Comparison of ENCODE assay signal across 8 cellular contexts in the genomic region with DNA sequence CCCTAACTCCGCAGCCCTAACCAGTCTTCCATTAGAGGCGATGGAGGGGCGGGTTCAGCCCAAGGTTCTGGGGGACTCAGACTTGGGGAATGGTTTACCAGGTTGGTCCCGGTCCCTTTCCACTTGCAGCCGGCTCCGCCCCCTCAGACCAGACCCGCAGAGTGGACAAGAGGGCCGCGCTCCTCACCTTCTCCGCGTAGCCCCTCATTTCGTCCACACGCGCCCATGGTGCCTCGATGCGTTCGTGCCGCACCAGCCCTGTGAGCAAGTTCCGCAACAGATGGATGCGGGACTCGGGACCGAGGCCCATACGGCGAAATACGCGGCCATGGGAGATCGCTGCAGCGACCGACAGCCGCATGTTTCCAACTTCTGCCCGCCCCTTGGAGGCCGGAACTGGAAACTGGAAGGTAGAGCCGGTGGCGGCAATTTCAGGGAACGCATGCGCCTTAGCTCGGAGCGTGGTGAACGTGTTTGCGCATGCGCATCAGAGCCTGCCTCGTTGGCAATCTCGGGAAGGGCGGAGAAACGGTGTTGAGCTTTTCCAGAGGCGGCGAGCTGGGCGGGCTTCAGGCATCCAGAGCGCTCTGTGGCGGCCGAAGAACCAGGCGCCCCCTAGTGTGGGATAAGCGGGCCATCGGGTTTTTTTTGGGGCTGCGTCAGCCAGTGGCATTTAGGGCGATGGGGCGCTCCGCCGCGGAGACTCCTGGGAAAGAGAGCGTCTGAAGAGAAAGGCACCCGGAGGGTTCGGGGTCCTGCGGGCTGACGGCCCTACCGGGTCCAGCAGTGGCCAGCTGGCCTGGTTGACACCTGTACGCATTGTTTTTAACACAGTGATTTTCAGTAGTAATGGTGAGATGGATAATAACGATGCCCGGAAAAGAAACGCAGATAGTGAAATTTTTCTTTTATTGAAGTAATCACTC. TPM values are rescaled to one million over a fixed set of nuclear protein-coding genes. Genes with fewer than 3 reads are reported as not detected.
A peak's percentile ranks its signal among the peaks of the same experiment; 100 is the strongest.
DNase-seq lines count a peak whose midpoint lies in the region; ATAC-seq, FAIRE-seq and TF ChIP-seq lines count a peak whose summit lies in the region.

A gene (minus strand): TSS at position 405 of the 926 bp plus-strand sequence. CDS start 44 bp downstream, at position 361.

- peaks cover 10 to 35% of the 10 kb centered on the region in 2 donors for H3K36me3 Mint-ChIP-seq in CD4-positive, alpha-beta memory T cell

- H3K4me3 Mint-ChIP-seq in CD4-positive, alpha-beta memory T cell, result peak within 1 kb of the TSS; percentile 97 to 99 (median 98)

- no peaks in the 10 kb centered on the region for H3K27me3 Mint-ChIP-seq in CD4-positive, alpha-beta memory T cell

- in situ Hi-C loops in HepG2 (cut with HindIII; ENCODE audit: extremely low pct_ligation_motif_present, low pct_unique_long_range_greater_than_20kb), result loop anchor here (5.0 kb wide), 1 partner anchor 136 kb away; no protein-coding TSS in a partner anchor

- TF ChIP-seq RAD21 in HepG2 (CRISPR knock-in tag; IDR thresholded peaks at IDR 0.05), result peak; percentile 83

- TF ChIP-seq EP300 in HepG2 (IDR thresholded peaks at IDR 0.05; ENCODE audit: low read depth in 2 of 2, low read length in 2 of 2) (peak; percentile 17 to 27; a peak in 1 of 4 replicates), HepG2 (CRISPR knock-in tag; IDR thresholded peaks at IDR 0.05; ENCODE audit: borderline replicate concordance) (peak; percentile 10; the same call in 1 of the 2 replicates)

- no peaks in the 10 kb centered on the region for H3K27me3 ChIP-seq in CD4-positive, alpha-beta memory T cell (ENCODE audit: insufficient read depth, low read length)
- peaks cover 0 to 9% of the 10 kb centered on the region in 2 experiments; a peak in 2 of 5 replicates for H3K27me3 ChIP-seq in HepG2 (ENCODE audit: control insufficient read depth in 1 of 2, insufficient read depth in 2 of 2, low read length in 2 of 2)

- peaks cover 26% of the 10 kb centered on the region for H3K4me1 ChIP-seq in CD4-positive, alpha-beta memory T cell (ENCODE audit: insufficient read depth, low read length)
- H3K4me1 ChIP-seq in HepG2 (ENCODE audit: insufficient read depth, low read length), result peaks cover 18% of the 10 kb centered on the region

- peak; percentile 92 for ATAC-seq in GM19438 (IDR thresholded peaks at IDR 0.05; ENCODE audit: low read depth, unreplicated experiment)
- ATAC-seq in HG03575 (IDR thresholded peaks at IDR 0.05; ENCODE audit: extremely low read depth, insufficient number of reproducible peaks, low FRiP score, unreplicated experiment), result peak; percentile 73
- ATAC-seq in HepG2, result peak; percentile 94

- peak within 1 kb of the TSS; percentile 81 for H3K27ac ChIP-seq in CD4-positive, alpha-beta memory T cell (ENCODE audit: low read depth, low read length)
- peak within 1 kb of the TSS; percentile 77 for H3K27ac ChIP-seq in HepG2 (ENCODE audit: extremely low read length, insufficient read depth, low read length)

- peak within 1 kb of the TSS; percentile 95 to 100 (median 99) for H3K27ac Mint-ChIP-seq in CD4-positive, alpha-beta memory T cell

- peak; percentile 99 to 100 (median 100) for DNase-seq in CD4-positive, alpha-beta memory T cell
- DNase-seq in NCI-H82 (lab: John Stamatoyannopoulos, UW), result peak; percentile 99
- peak; percentile 98 to 99 for DNase-seq in activated CD4-positive, alpha-beta T cell treated with anti-CD3 and anti-CD28 coated beads, Interleukin-2, amount 50 U/mL, for 48 hours
- DNase-seq in dermis microvascular lymphatic vessel endothelial cell (ENCODE audit: low read depth in 2 of 2), result peak; percentile 98 to 99
- DNase-seq in HepG2 (ENCODE audit: low spot score), result peak; percentile 98
- DNase-seq in stimulated activated CD4-positive, alpha-beta T cell treated with anti-CD3 and anti-CD28 coated beads, Interleukin-4, amount 100 ng/mL, for 1 hour, result peak; percentile 98

- peaks cover 22% of the 10 kb centered on the region for H3K79me2 ChIP-seq in HepG2 (ENCODE audit: insufficient read depth, low read length)

- peak within 1 kb of the TSS; percentile 87 for H2AFZ ChIP-seq in HepG2 (ENCODE audit: low read length)

- H3K4me2 ChIP-seq in HepG2 (ENCODE audit: low read depth, low read length), result peak within 1 kb of the TSS; percentile 94

- peak within 1 kb of the TSS; percentile 85 for H3K9ac ChIP-seq in HepG2 (ENCODE audit: insufficient read depth, low read depth, low read length)

- WGBS in HepG2 (ENCODE audit: low lambda C conversion rate), result 0% methylated on average over 45 of the region's 70 CpGs

- CTCF ChIA-PET in CD4-positive, alpha-beta memory T cell (lab: Charles Lee; ENCODE audit: partially characterized antibody), result interaction anchor here (0.7 to 6.5 kb wide), 45 partner anchors 11 to 306 kb away, joined by 3 to 109 read pairs (median 5); a partner anchor contains a TSS
- CTCF ChIA-PET in HepG2 (lab: Yijun Ruan, JAX; ENCODE audit: low intra/inter-chr PET ratio, low total read pairs), result interaction anchor here (0.7 to 1.8 kb wide), 2 partner anchors 79 to 152 kb away, joined by 3 to 13 read pairs; no protein-coding TSS in a partner anchor

- BruUV-seq in HepG2 (replicated peaks; lab: Mats Ljungman, UMichigan), result no TSS peak

- peak within 1 kb of the TSS; percentile 82 to 99 for H3K4me3 ChIP-seq in CD4-positive, alpha-beta memory T cell (ENCODE audit: low read length in 2 of 2)
- H3K4me3 ChIP-seq in HepG2 (replicated peaks in 1 of 3; ENCODE audit: insufficient read depth in 1 of 3, low read depth in 2 of 3, low read length in 3 of 3), result peak within 1 kb of the TSS; percentile 63 to 81 (median 66)

- TF ChIP-seq POLR2A in HepG2 (IDR thresholded peaks at IDR 0.05; ENCODE audit: insufficient read depth in 1 of 2, low read depth in 2 of 2, low read length in 2 of 2), result peak; percentile 97 to 98

- H3K4me1 Mint-ChIP-seq in CD4-positive, alpha-beta memory T cell, result peaks cover 19 to 46% (median 25%) of the 10 kb centered on the region in 4 donors

- no peaks in the 10 kb centered on the region for H3K9me3 Mint-ChIP-seq in CD4-positive, alpha-beta memory T cell

- POLR2A ChIA-PET in CD4-positive, alpha-beta memory T cell (lab: Charles Lee; ENCODE audit: partially characterized antibody), result interaction anchor here (0.6 to 8.1 kb wide), 36 partner anchors 9 to 449 kb away, joined by 3 to 172 read pairs (median 4); a partner anchor contains a TSS
- POLR2A ChIA-PET in HepG2 (lab: Yijun Ruan, JAX), result interaction anchor here (0.6 to 2.1 kb wide), 23 partner anchors 11 to 448 kb away, joined by 3 to 20 read pairs (median 4); a partner anchor contains a TSS

- H3K9me3 ChIP-seq in CD4-positive, alpha-beta memory T cell (ENCODE audit: control insufficient read depth in 1 of 2, low read length in 2 of 2), result no peaks in the 10 kb centered on the region
- no peaks in the 10 kb centered on the region for H3K9me3 ChIP-seq in HepG2 (ENCODE audit: low read length)

- H3K36me3 ChIP-seq in CD4-positive, alpha-beta memory T cell (ENCODE audit: insufficient read depth, low read length), result peaks cover 8% of the 10 kb centered on the region
- H3K36me3 ChIP-seq in HepG2 (replicated peaks in 1 of 2; ENCODE audit: control insufficient read depth in 1 of 2, insufficient read depth in 2 of 2, low read length in 2 of 2), result peaks cover 0 to 5% of the 10 kb centered on the region in 2 experiments; a peak in 2 of 5 replicates

- peak; percentile 93 for TF ChIP-seq CTCF in HepG2 (CRISPR knock-in tag; IDR thresholded peaks at IDR 0.05)

- no peaks in the 10 kb centered on the region; the same call in 1 of the 2 replicates for H4K20me1 ChIP-seq in HepG2 (ENCODE audit: insufficient read depth, low read length)

- peak; percentile 96 for FAIRE-seq in HepG2 (lab: Jason Lieb, UNC)

- intact Hi-C loops in CD4-positive, alpha-beta memory T cell (cut with micrococcal nuclease), result loop anchor here (1.0 to 10.0 kb wide), 12 partner anchors 11 to 448 kb away; a partner anchor contains a TSS
- intact Hi-C loops in HepG2 (cut with micrococcal nuclease; ENCODE audit: unreplicated experiment), result loop anchor here (1.0 to 10.0 kb wide), 4 partner anchors 71 to 298 kb away; a partner anchor contains a TSS

TF ChIP-seq in HepG2, 621 proteins besides CTCF, POLR2A, EP300 and RAD21 (continues in another document):
- TF ChIP-seq BRCA1 (CRISPR knock-in tag; IDR thresholded peaks at IDR 0.05) (no peak), ZFYVE20 (CRISPR knock-in tag; IDR thresholded peaks at IDR 0.05; ENCODE audit: borderline replicate concordance, low read depth) (0 out of 2 replicates have a peak, but pooled peaks have one; percentile 75), GATA4 (IDR thresholded peaks at IDR 0.05; ENCODE audit: borderline replicate concordance, low read depth) (peak; percentile 70; the same call in 1 of the 2 replicates), ZBTB7B (CRISPR knock-in tag; IDR thresholded peaks at IDR 0.05) (peak; percentile 56; the same call in 1 of the 2 replicates), ZBTB42 (CRISPR knock-in tag; IDR thresholded peaks at IDR 0.05) (no peak; the same call in 1 of the 2 replicates)

RNA-seq across cellular contexts. Expression of the gene that starts here (rescaled TPM):
- total RNA-seq in CD4-positive, alpha-beta memory T cell, result 10 to 100 TPM; 33.4 to 36.9 TPM
- polyA plus RNA-seq in CD4-positive, alpha-beta memory T cell, result 10 to 100 TPM; 12.7 to 42.6 TPM
- 40.6 and 51.2 TPM in 2 replicates for total RNA-seq in dermis microvascular lymphatic vessel endothelial cell
- 90.0 and 97.9 TPM in 2 replicates for total RNA-seq in HepG2 (2016; rRNA removed; fragmentation: Illumina TruSeq; extraction: Trizol)
- 29.1 and 29.3 TPM in 2 replicates for total RNA-seq in HepG2 (2016; cell fraction: cytosol; rRNA removed; fragmentation: Illumina TruSeq; extraction: Trizol; ENCODE audit: low read depth)
- total RNA-seq in HepG2 (2016; cell fraction: insoluble cytoplasmic fraction; rRNA removed; fragmentation: Illumina TruSeq; extraction: Trizol), result 79.3 and 102 TPM in 2 replicates
- 33.0 and 35.7 TPM in 2 replicates for total RNA-seq in HepG2 (2016; cell fraction: membrane; rRNA removed; fragmentation: Illumina TruSeq; extraction: Trizol)
- total RNA-seq in HepG2 (2016; cell fraction: nucleus; rRNA removed; fragmentation: Illumina TruSeq; extraction: Trizol), result 31.5 and 38.4 TPM in 2 replicates
- 53.7 and 59.4 TPM in 2 replicates for polyA plus RNA-seq in HepG2 (2011; rRNA removed)
- polyA plus RNA-seq in HepG2 (2011; cell fraction: cytosol; rRNA removed), result 36.2 and 46.4 TPM in 2 replicates
- polyA plus RNA-seq in HepG2 (2011; cell fraction: nucleus; rRNA removed), result 17.6 and 20.3 TPM in 2 replicates
- polyA plus RNA-seq in HepG2 (2012), result 27.7 and 47.0 TPM in 2 replicates
- polyA plus RNA-seq in HepG2 (2016; cell fraction: cytosol; fragmentation: Illumina TruSeq; extraction: Trizol; ENCODE audit: low read depth), result 24.1 and 27.6 TPM in 2 replicates
- polyA plus RNA-seq in HepG2 (2016; cell fraction: insoluble cytoplasmic fraction; fragmentation: Illumina TruSeq; extraction: Trizol; ENCODE audit: low read depth), result 114 and 118 TPM in 2 replicates
- polyA plus RNA-seq in HepG2 (2016; cell fraction: membrane; fragmentation: Illumina TruSeq; extraction: Trizol; ENCODE audit: low read depth), result 26.3 and 30.4 TPM in 2 replicates
- 68.9 and 72.4 TPM in 2 replicates for polyA plus RNA-seq in HepG2 (2016; cell fraction: nucleus; fragmentation: Illumina TruSeq; extraction: Trizol; ENCODE audit: insufficient read depth, low read depth)
- 33.6 and 93.6 TPM in 2 replicates for polyA minus RNA-seq in HepG2 (2011; rRNA and poly(A)+ RNA removed; ENCODE audit: low replicate concordance)
- 22.0 and 32.7 TPM in 2 replicates for polyA minus RNA-seq in HepG2 (2011; cell fraction: cytosol; rRNA and poly(A)+ RNA removed)
- 27.2 and 31.0 TPM in 2 replicates for polyA minus RNA-seq in HepG2 (2011; cell fraction: nucleus; rRNA and poly(A)+ RNA removed)

Comparison
In these comparisons a context has a peak if more than half of its experiments do, and no peak if none do; other contexts are left out.
1. Peak in every context shown above with its lines: DNase-seq, ATAC-seq, H3K4me3 ChIP-seq and H3K27ac ChIP-seq.